ENCODE assay signal across 8 cellular contexts in the genomic region with DNA sequence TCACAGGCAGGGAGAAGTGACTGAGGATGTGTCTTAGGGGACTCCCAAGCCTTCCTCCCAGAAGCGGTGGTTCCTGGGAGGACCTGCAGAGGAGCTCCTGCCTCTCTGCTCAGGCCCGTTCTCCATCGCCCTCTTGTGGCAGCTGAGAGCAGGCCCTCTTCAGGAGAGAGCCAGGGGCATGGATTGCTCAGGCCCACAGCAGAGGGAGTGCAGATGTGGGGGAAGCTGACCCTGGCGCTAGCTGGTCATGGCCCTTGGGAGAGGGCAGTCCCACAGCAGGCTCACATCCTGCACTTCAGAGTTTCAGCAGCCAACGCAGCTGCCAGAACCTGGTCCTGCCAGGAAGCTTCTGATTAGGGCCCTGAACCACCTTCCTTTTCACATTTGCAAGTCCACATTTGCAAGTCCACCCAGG.
DNase-seq lines count a peak whose midpoint lies in the region; ATAC-seq lines count a peak whose summit lies in the region.

No MANE protein-coding gene starts in this region.

- no peak overlapping the region for H4K91ac ChIP-seq in mesenchymal stem cell (ENCODE audit: low read length)

- H3K9me3 ChIP-seq in mesenchymal stem cell (ENCODE audit: control insufficient read depth, low read length), result no peaks in the 10 kb centered on the region

- H2BK12ac ChIP-seq in mesenchymal stem cell (ENCODE audit: low read length in 2 of 2), result no peak overlapping the region

- no peak overlapping the region for H3K23ac ChIP-seq in mesenchymal stem cell (ENCODE audit: low read length in 2 of 2)

- H3K79me1 ChIP-seq in mesenchymal stem cell (replicated peaks; ENCODE audit: low read length, poor library complexity, severe bottlenecking), result no peaks in the 10 kb centered on the region

- no peak overlapping the region for H2BK15ac ChIP-seq in mesenchymal stem cell (ENCODE audit: low read depth, poor library complexity, severe bottlenecking)

- no peak overlapping the region for H3K4me2 ChIP-seq in mesenchymal stem cell (ENCODE audit: low read length, poor library complexity, severe bottlenecking)

- H2BK5ac ChIP-seq in mesenchymal stem cell (ENCODE audit: low read depth, low read length, poor library complexity, severe bottlenecking), result no peak overlapping the region

- H3K27ac Mint-ChIP-seq in dendritic cell treated with granulocyte-macrophage colony-stimulating factor and Interleukin-4, amounts not matched to agents 40 ng/mL and 50 ng/mL, for 4 days, result peak overlapping the region; percentile 85
- H3K27ac Mint-ChIP-seq in stimulated activated memory B cell treated with anti-CD40 and anti-IgM and Interleukin-4, amounts not matched to agents 10 μg/mL and 1 μg/mL and 100 μg/mL, for 72 hours, result peak overlapping the region; percentile 81

- H3K9me3 Mint-ChIP-seq in dendritic cell treated with granulocyte-macrophage colony-stimulating factor and Interleukin-4, amounts not matched to agents 40 ng/mL and 50 ng/mL, for 4 days, result no peaks in the 10 kb centered on the region
- H3K9me3 Mint-ChIP-seq in stimulated activated memory B cell treated with anti-CD40 and anti-IgM and Interleukin-4, amounts not matched to agents 10 μg/mL and 1 μg/mL and 100 μg/mL, for 72 hours, result no peaks in the 10 kb centered on the region

- H3K27me3 Mint-ChIP-seq in dendritic cell treated with granulocyte-macrophage colony-stimulating factor and Interleukin-4, amounts not matched to agents 40 ng/mL and 50 ng/mL, for 4 days, result no peaks in the 10 kb centered on the region
- H3K27me3 Mint-ChIP-seq in stimulated activated memory B cell treated with anti-CD40 and anti-IgM and Interleukin-4, amounts not matched to agents 10 μg/mL and 1 μg/mL and 100 μg/mL, for 72 hours, result no peaks in the 10 kb centered on the region

- H3K4me1 Mint-ChIP-seq in dendritic cell treated with granulocyte-macrophage colony-stimulating factor and Interleukin-4, amounts not matched to agents 40 ng/mL and 50 ng/mL, for 4 days (ENCODE audit: low read depth), result peaks cover 59% of the 10 kb centered on the region
- peaks cover 47% of the 10 kb centered on the region for H3K4me1 Mint-ChIP-seq in stimulated activated memory B cell treated with anti-CD40 and anti-IgM and Interleukin-4, amounts not matched to agents 10 μg/mL and 1 μg/mL and 100 μg/mL, for 72 hours

- no peak overlapping the region for H3K27ac ChIP-seq in mesenchymal stem cell (ENCODE audit: low read length, poor library complexity, severe bottlenecking)

- H3K4me3 ChIP-seq in mesenchymal stem cell (ENCODE audit: insufficient read depth in 1 of 2, low read depth in 1 of 2, low read length in 2 of 2), result no peak overlapping the region

- DNase-seq in NCI-H2227 (lab: John Stamatoyannopoulos, UW; ENCODE audit: unreplicated experiment) (peak; percentile 58), NCI-H2227 treated with DMSO at 0.1 percent for 48 hours (lab: John Stamatoyannopoulos, UW) (no peak), NCI-H345 treated with DMSO at 0.1 percent for 48 hours (lab: John Stamatoyannopoulos, UW; ENCODE audit: unreplicated experiment) (peak; percentile 20), mesenchymal stem cell (peak; percentile 87)
- peak; percentile 68 to 73 for DNase-seq in activated CD4-positive, alpha-beta T cell treated with anti-CD3 and anti-CD28 coated beads for 24 hours (ENCODE audit: low read depth in 2 of 2)

- H3K18ac ChIP-seq in mesenchymal stem cell (ENCODE audit: low read depth in 1 of 2, low read length in 2 of 2), result no peak overlapping the region

- H3K4me3 Mint-ChIP-seq in dendritic cell treated with granulocyte-macrophage colony-stimulating factor and Interleukin-4, amounts not matched to agents 40 ng/mL and 50 ng/mL, for 4 days, result no peak overlapping the region
- H3K4me3 Mint-ChIP-seq in stimulated activated memory B cell treated with anti-CD40 and anti-IgM and Interleukin-4, amounts not matched to agents 10 μg/mL and 1 μg/mL and 100 μg/mL, for 72 hours, result no peak overlapping the region

- no peak overlapping the region for H3K9ac ChIP-seq in mesenchymal stem cell (ENCODE audit: low read length)

- H2BK120ac ChIP-seq in mesenchymal stem cell (ENCODE audit: low read depth, low read length), result no peak overlapping the region

- peak; percentile 64 for ATAC-seq in HG02885 (IDR thresholded peaks at IDR 0.05; ENCODE audit: poor library complexity, unreplicated experiment)
- ATAC-seq in stimulated activated memory B cell treated with anti-CD40 and anti-IgM and Interleukin-4, amounts not matched to agents 10 μg/mL and 1 μg/mL and 100 μg/mL, for 72 hours, result peak; percentile 59

- H2AK5ac ChIP-seq in mesenchymal stem cell (ENCODE audit: low read length, severe bottlenecking), result no peak overlapping the region

- peaks cover 4% of the 10 kb centered on the region for H3K4me1 ChIP-seq in mesenchymal stem cell (ENCODE audit: control insufficient read depth, insufficient read depth, low read depth, low read length)

- H3K14ac ChIP-seq in mesenchymal stem cell (ENCODE audit: low read length in 2 of 2), result peak overlapping the region in 1 of 2 experiments; percentile 11

- intact Hi-C loops in dendritic cell treated with granulocyte-macrophage colony-stimulating factor and Interleukin-4, amounts not matched to agents 40 ng/mL and 50 ng/mL, for 4 days (cut with micrococcal nuclease), result no loop called here

- H4K8ac ChIP-seq in mesenchymal stem cell (ENCODE audit: low read length), result peak overlapping the region; percentile 52

- WGBS in mesenchymal stem cell, result 22% methylated on average over 5 of the region's 5 CpGs

- H2AFZ ChIP-seq in mesenchymal stem cell (ENCODE audit: low read depth, low read length), result no peak overlapping the region

- H3K27me3 ChIP-seq in mesenchymal stem cell (ENCODE audit: control insufficient read depth in 1 of 2, insufficient read depth in 1 of 2, low read length in 2 of 2), result no peaks in the 10 kb centered on the region

- peaks cover 22% of the 10 kb centered on the region for H3K36me3 Mint-ChIP-seq in dendritic cell treated with granulocyte-macrophage colony-stimulating factor and Interleukin-4, amounts not matched to agents 40 ng/mL and 50 ng/mL, for 4 days (ENCODE audit: low read depth)
- H3K36me3 Mint-ChIP-seq in stimulated activated memory B cell treated with anti-CD40 and anti-IgM and Interleukin-4, amounts not matched to agents 10 μg/mL and 1 μg/mL and 100 μg/mL, for 72 hours, result no peaks in the 10 kb centered on the region

- no peaks in the 10 kb centered on the region for H3K36me3 ChIP-seq in mesenchymal stem cell (ENCODE audit: control insufficient read depth in 1 of 2, insufficient read depth in 2 of 2, low read depth in 1 of 2, low read length in 2 of 2)

- no peak overlapping the region for H3K4ac ChIP-seq in mesenchymal stem cell (ENCODE audit: low read depth in 1 of 2, low read length in 2 of 2)
